28 cellular contexts compared by ENCODE assay signal in the genomic region with DNA sequence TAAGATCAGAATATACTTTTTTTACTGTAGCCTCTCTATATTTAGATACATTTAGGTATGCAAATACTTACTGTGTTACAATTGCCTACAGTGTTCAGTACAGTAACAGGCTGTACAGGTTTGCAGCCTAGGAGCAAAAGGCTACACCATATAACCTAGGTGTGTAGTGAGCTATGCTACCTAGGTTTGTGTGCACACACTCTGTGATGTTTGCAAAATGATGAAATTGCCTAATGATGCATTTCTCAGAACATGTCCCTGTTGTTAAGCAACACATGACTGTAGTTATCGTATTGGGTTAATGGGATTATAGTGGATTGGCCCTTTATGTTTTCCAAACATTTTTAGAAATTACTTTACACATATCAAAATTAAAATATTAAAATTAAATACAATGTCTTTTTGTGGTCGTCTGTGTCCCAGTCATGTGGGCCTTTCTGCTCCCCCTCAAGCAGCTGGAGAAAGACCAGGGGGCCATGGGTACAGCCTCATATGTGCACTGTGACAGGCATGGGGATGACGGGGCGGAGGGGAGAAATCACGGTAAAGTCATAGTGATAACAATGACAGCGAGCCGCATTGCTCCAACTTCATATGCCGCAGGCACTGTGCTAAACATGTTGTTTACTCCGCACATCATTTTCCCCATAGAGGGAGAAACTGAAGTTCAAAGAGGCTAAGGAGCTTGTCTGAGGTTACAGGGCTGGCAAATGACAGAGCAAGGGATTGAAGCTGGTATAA. TPM values are rescaled to one million over a fixed set of nuclear protein-coding genes. Genes with fewer than 3 reads are reported as not detected.
"Had no signal": no experiment of that assay in that cellular context is flagged by ENCODE, and none has a peak within 500 bp of the region (broad histone marks: within the 10 kb centered on the region; RNA-seq: fewer than 3 reads in every experiment).

No MANE protein-coding gene starts in this region.

- H3K4me3 Mint-ChIP-seq: activated T-cell treated with anti-CD3 and anti-CD28 coated beads, Interleukin-2, amount 50 U/mL, for 72 hours; naive thymus-derived CD4-positive, alpha-beta T cell; neural crest cell; stimulated activated naive B cell treated with anti-CD40 and anti-IgM and Interleukin-4, amounts not matched to agents 10 μg/mL and 1 μg/mL and 100 μg/mL, for 72 hours; T-helper 1 cell treated with Interleukin-12 subunit alpha and Interleukin-12 subunit beta and Interleukin-4 antibody, amounts not matched to agents 30 μg/mL and 1 μg/mL, for 36 hours had no signal

- H3K4me3 ChIP-seq: cardiac muscle cell, colonic mucosa, dorsolateral prefrontal cortex, heart left ventricle, psoas muscle, sigmoid colon, stomach, tibial artery had no signal

- H3K4me1 ChIP-seq: colonic mucosa, foreskin keratinocyte, parathyroid adenoma, sigmoid colon, tibial artery had no signal

- H3K27ac Mint-ChIP-seq: activated naive CD4-positive, alpha-beta T cell treated with anti-CD3 and anti-CD28 coated beads, Interleukin-2, amount 50 U/mL, for 72 hours; activated T-cell treated with anti-CD3 and anti-CD28 coated beads, Interleukin-2, amount 50 U/mL, for 72 hours; stimulated activated naive B cell treated with anti-CD40 and anti-IgM and Interleukin-4, amounts not matched to agents 10 μg/mL and 1 μg/mL and 100 μg/mL, for 72 hours; T-helper 1 cell treated with Interleukin-12 subunit alpha and Interleukin-12 subunit beta and Interleukin-4 antibody, amounts not matched to agents 30 μg/mL and 1 μg/mL, for 36 hours had no signal

- ATAC-seq: activated naive CD4-positive, alpha-beta T cell treated with anti-CD3 and anti-CD28 coated beads, Interleukin-2, amount 50 U/mL, for 72 hours; activated T-cell treated with anti-CD3 and anti-CD28 coated beads, Interleukin-2, amount 50 U/mL, for 72 hours; heart left ventricle; left ventricle myocardium superior; naive thymus-derived CD4-positive, alpha-beta T cell; stimulated activated naive B cell treated with anti-CD40 and anti-IgM and Interleukin-4, amounts not matched to agents 10 μg/mL and 1 μg/mL and 100 μg/mL, for 72 hours had no signal

- H3K27me3 ChIP-seq: cardiac muscle cell, colonic mucosa, dorsolateral prefrontal cortex, foreskin keratinocyte, heart left ventricle, stomach had no signal

- H3K9me3 Mint-ChIP-seq: activated naive CD4-positive, alpha-beta T cell treated with anti-CD3 and anti-CD28 coated beads, Interleukin-2, amount 50 U/mL, for 72 hours; activated T-cell treated with anti-CD3 and anti-CD28 coated beads, Interleukin-2, amount 50 U/mL, for 72 hours; naive thymus-derived CD4-positive, alpha-beta T cell; neural crest cell; stimulated activated naive B cell treated with anti-CD40 and anti-IgM and Interleukin-4, amounts not matched to agents 10 μg/mL and 1 μg/mL and 100 μg/mL, for 72 hours; T-helper 1 cell treated with Interleukin-12 subunit alpha and Interleukin-12 subunit beta and Interleukin-4 antibody, amounts not matched to agents 30 μg/mL and 1 μg/mL, for 36 hours had no signal

- H3K36me3 ChIP-seq: cardiac muscle cell, colonic mucosa, heart left ventricle, sigmoid colon, stomach, tibial artery had no signal

- H3K27ac ChIP-seq: cardiac muscle cell, colonic mucosa, dorsolateral prefrontal cortex, foreskin keratinocyte, heart left ventricle, parathyroid adenoma, psoas muscle, sigmoid colon, stomach, tibial artery had no signal

- H2AFZ ChIP-seq: parathyroid adenoma had no signal

- H3K79me2 ChIP-seq: parathyroid adenoma had no signal

- H3K36me3 Mint-ChIP-seq: activated naive CD4-positive, alpha-beta T cell treated with anti-CD3 and anti-CD28 coated beads, Interleukin-2, amount 50 U/mL, for 72 hours; naive thymus-derived CD4-positive, alpha-beta T cell; stimulated activated naive B cell treated with anti-CD40 and anti-IgM and Interleukin-4, amounts not matched to agents 10 μg/mL and 1 μg/mL and 100 μg/mL, for 72 hours had no signal

- H3K4me1 Mint-ChIP-seq: neural crest cell had no signal

- DNase-seq: activated CD4-positive, alpha-beta T cell treated with anti-CD3 and anti-CD28 coated beads for 4 hours; activated CD4-positive, alpha-beta T cell treated with anti-CD3 and anti-CD28 coated beads, Interleukin-2, amount 50 U/mL, for 4 hours; activated naive CD4-positive, alpha-beta T cell; activated T-cell treated with anti-CD3 and anti-CD28 coated beads for 4 hours; activated T-cell treated with anti-CD3 and anti-CD28 coated beads, Interleukin-2, amount 50 U/mL, for 72 hours; cerebellar nuclear complex; colonic mucosa; dorsolateral prefrontal cortex; effector memory CD4-positive, alpha-beta T cell; erythroblast; heart left ventricle; left ventricle myocardium superior; occipital lobe; psoas muscle; sigmoid colon; stimulated activated CD4-positive, alpha-beta T cell treated with anti-CD3 and anti-CD28 coated beads, Interleukin-15, amount 100 ng/mL, for 24 hours; stimulated activated CD4-positive, alpha-beta T cell treated with anti-CD3 and anti-CD28 coated beads, Interleukin-2, amount 100 ng/mL, for 24 hours; stimulated activated naive B cell treated with anti-CD40 and anti-IgM and Interleukin-4, amounts not matched to agents 10 μg/mL and 1 μg/mL and 100 μg/mL, for 72 hours; stomach; T-helper 9 cell; tibial artery had no signal

RNA-seq across cellular contexts. Expression of a gene that starts 27.4 kb away (rescaled TPM):
- total RNA-seq: activated naive CD4-positive, alpha-beta T cell treated with anti-CD3 and anti-CD28 coated beads, Interleukin-2, amount 50 U/mL, for 72 hours; activated T-cell treated with anti-CD3 and anti-CD28 coated beads, Interleukin-2, amount 50 U/mL, for 72 hours; left ventricle myocardium superior; naive thymus-derived CD4-positive, alpha-beta T cell; neural crest cell; occipital lobe; sigmoid colon; stomach had no signal
- polyA plus RNA-seq: cardiac muscle cell; naive thymus-derived CD4-positive, alpha-beta T cell had no signal

RNA-seq across cellular contexts. Expression of a gene that starts 46.1 kb away (rescaled TPM):
- total RNA-seq: activated naive CD4-positive, alpha-beta T cell treated with anti-CD3 and anti-CD28 coated beads, Interleukin-2, amount 50 U/mL, for 72 hours; activated T-cell treated with anti-CD3 and anti-CD28 coated beads, Interleukin-2, amount 50 U/mL, for 72 hours; heart left ventricle; left ventricle myocardium superior; naive thymus-derived CD4-positive, alpha-beta T cell; neural crest cell; occipital lobe; psoas muscle had no signal
- polyA plus RNA-seq: heart left ventricle; naive thymus-derived CD4-positive, alpha-beta T cell; psoas muscle had no signal
